Comparison of ENCODE assay signal across 26 cellular contexts in the genomic region with DNA sequence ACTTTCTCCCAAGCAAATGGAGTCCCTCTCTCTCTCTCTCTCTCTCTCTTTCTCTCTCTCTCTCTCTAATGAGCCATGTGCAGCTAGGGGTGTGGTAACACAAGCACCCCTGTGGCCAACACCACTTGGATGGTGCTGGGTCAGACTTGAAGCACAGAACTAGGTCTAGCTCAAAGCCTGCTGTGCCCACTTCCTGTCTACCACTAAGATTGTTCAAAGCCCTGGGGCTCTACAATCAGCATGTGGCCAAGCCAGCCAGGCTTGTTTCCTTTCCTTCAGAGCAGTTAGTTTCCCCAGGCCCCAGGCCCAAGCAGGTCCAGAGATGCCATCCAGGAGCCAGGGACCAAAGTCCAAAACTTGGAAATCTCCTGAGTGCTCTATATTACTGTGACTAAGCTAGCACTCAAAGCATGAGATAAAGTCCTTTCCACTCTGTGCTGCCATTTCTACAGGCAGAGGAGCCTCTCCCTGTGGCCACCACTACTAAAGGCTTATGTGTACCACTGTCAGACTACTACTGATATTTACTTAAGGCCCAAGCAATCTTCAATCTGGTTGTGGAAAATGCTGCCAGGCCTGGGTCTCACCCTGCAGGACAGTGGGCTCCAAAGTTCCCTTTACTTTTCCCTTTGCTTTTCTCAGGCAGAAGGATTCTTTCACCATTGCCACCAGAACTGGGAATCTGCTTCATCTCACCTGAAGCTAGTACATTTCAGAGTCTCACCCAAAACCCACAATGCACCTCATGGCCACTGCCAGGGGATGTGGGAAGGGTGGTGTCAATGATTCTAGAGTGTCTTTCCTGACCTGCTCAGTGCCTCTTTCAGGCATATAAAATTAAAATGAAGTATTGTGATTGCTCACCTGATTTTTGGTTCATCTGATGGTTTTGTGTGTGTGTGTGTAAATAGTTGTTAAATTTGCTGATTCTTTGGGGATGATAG.
DNase-seq lines count a peak whose midpoint lies in the region; ATAC-seq, FAIRE-seq and TF ChIP-seq lines count a peak whose summit lies in the region.
"Had no signal": no experiment of that assay in that cellular context is flagged by ENCODE, and none has a peak within 500 bp of the region (broad histone marks: within the 10 kb centered on the region; RNA-seq: fewer than 3 reads in every experiment).

No MANE protein-coding gene starts in this region.

- H3K4me3 ChIP-seq in DND-41 (ENCODE audit: low read depth in 1 of 2, low read length in 2 of 2): no peak overlapping the region
- H3K4me3 ChIP-seq in SU-DHL-6 (ENCODE audit: insufficient read depth, low read length, poor library complexity, severe bottlenecking): no peak overlapping the region
- H3K4me3 ChIP-seq in PC-3 (ENCODE audit: low read length): no peak overlapping the region
- H3K4me3 ChIP-seq: lower lobe of right lung, prostate gland, sigmoid colon, thyroid gland had no signal

- DNase-seq in DND-41 (peak; percentile 88), H54 (ENCODE audit: insufficient read length, low spot score) (no peak), left lobe of liver (ENCODE audit: low spot score) (no peak), SIG-M5 treated with dmso at 0.1 percent for 504 hours (lab: John Stamatoyannopoulos, UW; ENCODE audit: unreplicated experiment) (no peak), PC-3 (no peak)
- DNase-seq in stimulated activated naive CD4-positive, alpha-beta T cell (lab: John Stamatoyannopoulos, UW): no peak
- DNase-seq: activated CD4-positive, alpha-beta T cell treated with anti-CD3 and anti-CD28 coated beads for 36 hours; activated naive CD4-positive, alpha-beta T cell treated with anti-CD3 and anti-CD28 coated beads, Interleukin-2, amount 10 ng/mL, durations not matched to agents 7 days and 5 days; activated T-cell treated with anti-CD3 and anti-CD28 coated beads, Interleukin-2, amount 50 U/mL, for 72 hours; CD4-positive, CD25-positive, alpha-beta regulatory T cell; H9; IMR-90; kidney; lower lobe of right lung; NCI-H1105; NCI-H2227 treated with DMSO at 0.1 percent for 48 hours; NCI-H748 treated with DMSO at 0.1 percent for 48 hours; sigmoid colon; stimulated activated CD4-positive, alpha-beta T cell treated with anti-CD3 and anti-CD28 coated beads, Interleukin-4, amount 100 ng/mL, for 24 hours; thyroid gland had no signal

- H3K4me2 ChIP-seq in DND-41 (ENCODE audit: insufficient read depth, low read length) (no peak overlapping the region), SU-DHL-6 (ENCODE audit: low read depth, low read length, poor library complexity, severe bottlenecking) (no peak overlapping the region), PC-3 (ENCODE audit: low read length) (no peak overlapping the region)

- H3K9ac ChIP-seq in DND-41 (ENCODE audit: low read depth, low read length) (no peak overlapping the region; the same call in 1 of the 2 replicates), SU-DHL-6 (ENCODE audit: low read length) (no peak overlapping the region), PC-3 (ENCODE audit: low read length) (no peak overlapping the region)

- TF ChIP-seq CTCF in DND-41 (IDR thresholded peaks at IDR 0.05; ENCODE audit: borderline replicate concordance, extremely low read depth, low read length, poor library complexity, severe bottlenecking) (no peak), SU-DHL-6 (IDR thresholded peaks at IDR 0.05; ENCODE audit: insufficient read depth, low read length, poor library complexity, severe bottlenecking) (no peak), PC-3 (conservative IDR thresholded peaks at IDR 0.05; ENCODE audit: low read depth, low read length) (no peak)

- peak; percentile 23 for FAIRE-seq in H54 (lab: Jason Lieb, UNC)
- FAIRE-seq: bronchial epithelial cell, D721Med, kidney had no signal

- H3K27ac ChIP-seq in DND-41 (ENCODE audit: low read length) (peak overlapping the region; percentile 75), SU-DHL-6 (ENCODE audit: low read depth, low read length) (no peak overlapping the region), PC-3 (ENCODE audit: low read length) (no peak overlapping the region)
- H3K27ac ChIP-seq: epithelial cell of prostate, lower lobe of right lung, prostate gland, sigmoid colon, thyroid gland had no signal

- H4K20me1 ChIP-seq in DND-41 (ENCODE audit: insufficient read depth, low read length): no peaks in the 10 kb centered on the region
- no peaks in the 10 kb centered on the region for H4K20me1 ChIP-seq in SU-DHL-6 (ENCODE audit: low read depth, low read length)
- H4K20me1 ChIP-seq in PC-3 (ENCODE audit: low read length): no peaks in the 10 kb centered on the region

- peak overlapping the region; percentile 9 for H2AFZ ChIP-seq in DND-41 (ENCODE audit: low read depth, low read length)
- H2AFZ ChIP-seq in SU-DHL-6 (ENCODE audit: low read depth, low read length, severe bottlenecking): peak overlapping the region; percentile 25
- H2AFZ ChIP-seq in PC-3 (ENCODE audit: low read length): no peak overlapping the region

- no TSS peak for BruUV-seq in PC-3 (replicated peaks; lab: Mats Ljungman, UMichigan)

- H3F3A ChIP-seq in SU-DHL-6 (ENCODE audit: insufficient read depth) (no peaks in the 10 kb centered on the region), PC-3 (ENCODE audit: low read length, unreplicated experiment) (no peaks in the 10 kb centered on the region)

- H3K79me2 ChIP-seq in DND-41 (ENCODE audit: insufficient read depth, low read length) (no peaks in the 10 kb centered on the region), SU-DHL-6 (ENCODE audit: insufficient read depth, low read length) (no peaks in the 10 kb centered on the region), PC-3 (ENCODE audit: low read length) (no peaks in the 10 kb centered on the region)

- POLR2A ChIA-PET in PC-3 (lab: Charles Lee; ENCODE audit: unreplicated experiment): no interaction called here

- ATAC-seq in DND-41 (ENCODE audit: insufficient read depth, low read depth): peak; percentile 98
- ATAC-seq in left lobe of liver: peak; percentile 23
- ATAC-seq in HG02571 (IDR thresholded peaks at IDR 0.05; ENCODE audit: unreplicated experiment): no peak
- no peak for ATAC-seq in PC-3
- ATAC-seq: activated CD4-positive, alpha-beta T cell treated with anti-CD3 and anti-CD28 coated beads for 36 hours; lower lobe of right lung had no signal

- CTCF ChIA-PET in PC-3 (lab: Charles Lee): no interaction called here

- no peak for TF ChIP-seq POLR2A in H54 (IDR thresholded peaks at IDR 0.05; ENCODE audit: low read depth, low read length)

- H3K9me3 ChIP-seq in DND-41 (ENCODE audit: insufficient read depth, low read length, severe bottlenecking) (peaks cover 3% of the 10 kb centered on the region), SU-DHL-6 (ENCODE audit: insufficient read depth, low read length) (peaks cover 7% of the 10 kb centered on the region; the same call in 1 of the 2 replicates), PC-3 (ENCODE audit: low read length) (no peaks in the 10 kb centered on the region)
- H3K9me3 ChIP-seq: lower lobe of right lung, prostate gland, sigmoid colon, thyroid gland had no signal

- H3K36me3 ChIP-seq in DND-41 (ENCODE audit: insufficient read depth, low read length) (no peaks in the 10 kb centered on the region), SU-DHL-6 (ENCODE audit: low read length) (no peaks in the 10 kb centered on the region), PC-3 (ENCODE audit: low read depth, low read length) (no peaks in the 10 kb centered on the region)
- H3K36me3 ChIP-seq: lower lobe of right lung, prostate gland, sigmoid colon, thyroid gland had no signal

- intact Hi-C loops in PC-3 (cut with micrococcal nuclease): no loop called here

- H3K27me3 ChIP-seq in DND-41 (ENCODE audit: insufficient read depth, low read length, poor library complexity): no peaks in the 10 kb centered on the region
- no peaks in the 10 kb centered on the region for H3K27me3 ChIP-seq in SU-DHL-6 (ENCODE audit: low read length)
- no peaks in the 10 kb centered on the region for H3K27me3 ChIP-seq in PC-3 (ENCODE audit: low read length)
- H3K27me3 ChIP-seq: sigmoid colon, thyroid gland had no signal

- H3K4me1 ChIP-seq in DND-41 (ENCODE audit: insufficient read depth, low read length) (peaks cover 18% of the 10 kb centered on the region), PC-3 (ENCODE audit: insufficient read depth, low read length) (no peaks in the 10 kb centered on the region)
- H3K4me1 ChIP-seq: lower lobe of right lung, prostate gland, sigmoid colon, thyroid gland had no signal

- H3K9me2 ChIP-seq in SU-DHL-6 (replicated peaks; ENCODE audit: insufficient read depth, low read length) (no peaks in the 10 kb centered on the region), PC-3 (replicated peaks; ENCODE audit: low read length) (no peaks in the 10 kb centered on the region)

Comparison
In these comparisons a context has a peak if more than half of its experiments do, and no peak if none do; other contexts are left out.
1. ATAC-seq: peak in DND-41 (single experiment) and left lobe of liver (single experiment); none in HG02571 (single experiment) and PC-3 (single experiment).